9 cellular contexts compared by ENCODE assay signal in genomic region chr19:1849132-1849474, GRCh38. TPM values are rescaled to one million over a fixed set of nuclear protein-coding genes. Genes with fewer than 3 reads are reported as not detected.
DNase-seq lines count a peak whose midpoint lies in the region; ATAC-seq, FAIRE-seq and TF ChIP-seq lines count a peak whose summit lies in the region.
"Had no signal": no experiment of that assay in that cellular context is flagged by ENCODE, and none has a peak within 500 bp of the region (broad histone marks: within the 10 kb centered on the region; RNA-seq: fewer than 3 reads in every experiment).

No MANE protein-coding gene starts in this region.

- BruUV-seq in A673 (replicated peaks; lab: Mats Ljungman, UMichigan): no TSS peak

- DNase-seq in GM19239 (ENCODE audit: insufficient read length, low spot score): no peak
- no peak for DNase-seq in Peyer's patch
- no peak for DNase-seq in effector memory CD4-positive, alpha-beta T cell
- DNase-seq in gastrocnemius medialis: no peak
- DNase-seq in A673 (ENCODE audit: low spot score): no peak
- no peak for DNase-seq in NCI-H1092 treated with DMSO at 0.1 percent for 48 hours (lab: John Stamatoyannopoulos, UW)

- FAIRE-seq in GM19239 (lab: Jason Lieb, UNC): peak; percentile 11

- H3K4me1 ChIP-seq in Peyer's patch: peaks cover 5 to 71% (median 41%) of the 10 kb centered on the region in 4 donors
- peaks cover 58% of the 10 kb centered on the region for H3K4me1 ChIP-seq in effector memory CD4-positive, alpha-beta T cell (ENCODE audit: control insufficient read depth, insufficient read depth, low read length, poor library complexity, severe bottlenecking)
- H3K4me1 ChIP-seq in gastrocnemius medialis: peaks cover 34 to 36% of the 10 kb centered on the region in 2 donors
- H3K4me1 ChIP-seq in A673 (ENCODE audit: insufficient read depth, low read length, poor library complexity, severe bottlenecking): peaks cover 42% of the 10 kb centered on the region

- H3K36me3 ChIP-seq in Peyer's patch (no peaks in the 10 kb centered on the region), gastrocnemius medialis (no peaks in the 10 kb centered on the region), A673 (ENCODE audit: insufficient read depth, low read length, poor library complexity, severe bottlenecking) (peaks cover 4% of the 10 kb centered on the region)
- peaks cover 15% of the 10 kb centered on the region for H3K36me3 ChIP-seq in effector memory CD4-positive, alpha-beta T cell (ENCODE audit: control insufficient read depth, insufficient read depth, low read length)

- intact Hi-C loops in gastrocnemius medialis (cut with DNase I; ENCODE audit: low total_unique reads): no loop called here
- intact Hi-C loops in A673 (cut with micrococcal nuclease; ENCODE audit: unreplicated experiment): loop anchor here (5.0 kb wide), 1 partner anchor 177 kb away; no protein-coding TSS in a partner anchor

- TF ChIP-seq CTCF in Peyer's patch (IDR thresholded peaks at IDR 0.05) (no peak), gastrocnemius medialis (IDR thresholded peaks at IDR 0.05 in 4 of 5, conservative IDR thresholded peaks at IDR 0.05 in 1 of 5) (no peak), A673 (conservative IDR thresholded peaks at IDR 0.05; ENCODE audit: low read depth, low read length) (no peak)

- TF ChIP-seq POLR2A in Peyer's patch (IDR thresholded peaks at IDR 0.05): no peak
- no peak for TF ChIP-seq POLR2A in gastrocnemius medialis (IDR thresholded peaks at IDR 0.05)

- peak overlapping the region in 3 of 4 donors; percentile 97 to 100 (median 99) for H3K27ac ChIP-seq in Peyer's patch
- H3K27ac ChIP-seq in effector memory CD4-positive, alpha-beta T cell (ENCODE audit: insufficient read depth, low read length, poor library complexity, severe bottlenecking): peak overlapping the region; percentile 98
- peak overlapping the region; percentile 92 to 100 (median 98) for H3K27ac ChIP-seq in gastrocnemius medialis
- H3K27ac ChIP-seq in A673 (ENCODE audit: low read depth, low read length, poor library complexity, severe bottlenecking): no peak overlapping the region

- H3K4me3 ChIP-seq in Peyer's patch (no peak overlapping the region), gastrocnemius medialis (no peak overlapping the region), A673 (ENCODE audit: low read depth, low read length, poor library complexity, severe bottlenecking) (no peak overlapping the region)
- H3K4me3 ChIP-seq in effector memory CD4-positive, alpha-beta T cell (ENCODE audit: insufficient read depth, low read depth, low read length, poor library complexity, severe bottlenecking): no peak overlapping the region

- in situ Hi-C loops in gastrocnemius medialis (cut with MboI; ENCODE audit: low sequenced_read_pairs in 4 of 4): no loop called here

- H3K27me3 ChIP-seq in Peyer's patch (no peaks in the 10 kb centered on the region), gastrocnemius medialis (peaks cover 0 to 3% (median 0%) of the 10 kb centered on the region in 3 donors), A673 (replicated peaks; ENCODE audit: insufficient read depth, low read depth, low read length, poor library complexity) (no peaks in the 10 kb centered on the region)
- H3K27me3 ChIP-seq in effector memory CD4-positive, alpha-beta T cell (replicated peaks; ENCODE audit: control insufficient read depth, insufficient read depth, low read length, poor library complexity, severe bottlenecking): no peaks in the 10 kb centered on the region
- H3K27me3 ChIP-seq: testis had no signal

- CTCF ChIA-PET in A673 (lab: Charles Lee): no interaction called here

- H3K9me3 ChIP-seq in Peyer's patch (no peaks in the 10 kb centered on the region), gastrocnemius medialis (no peaks in the 10 kb centered on the region), A673 (ENCODE audit: low read depth, low read length, poor library complexity, severe bottlenecking) (no peaks in the 10 kb centered on the region)
- no peaks in the 10 kb centered on the region for H3K9me3 ChIP-seq in effector memory CD4-positive, alpha-beta T cell (ENCODE audit: control insufficient read depth, low read length)
- H3K9me3 ChIP-seq: testis had no signal

- ATAC-seq in gastrocnemius medialis (no peak), GM18907 (IDR thresholded peaks at IDR 0.05; ENCODE audit: unreplicated experiment) (no peak), HG03520 (IDR thresholded peaks at IDR 0.05; ENCODE audit: unreplicated experiment) (no peak)

- POLR2A ChIA-PET in A673 (lab: Charles Lee; ENCODE audit: low non-redundant PET): no interaction called here

RNA-seq across cellular contexts. Expression of gene REXO1, which starts 0.8 kb away (rescaled TPM):
- total RNA-seq in Peyer's patch (100 to 1,000 TPM in 1 of 4 donors, 10 to 100 TPM in 3; 47.0 to 101 (median 57.2) TPM), gastrocnemius medialis (10 to 100 TPM; 10.8 to 28.5 (median 20.5) TPM), A673 (2021) (50.6 and 53.0 TPM in 2 replicates)

RNA-seq across cellular contexts. Expression of gene KLF16, which starts 14.3 kb away (rescaled TPM):
- total RNA-seq in Peyer's patch: 10 to 100 TPM; 10.3 to 18.2 (median 14.8) TPM
- 1 to 10 TPM in 3 of 4 donors, under 1 TPM in 1; 0.58 to 4.0 (median 1.4) TPM for total RNA-seq in gastrocnemius medialis
- total RNA-seq in A673 (2021): 46.8 and 49.1 TPM in 2 replicates

RNA-seq across cellular contexts. Expression of gene ABHD17A, which starts 36.2 kb away (rescaled TPM):
- total RNA-seq in Peyer's patch (10 to 100 TPM; 52.0 to 95.9 (median 68.4) TPM), gastrocnemius medialis (10 to 100 TPM; 49.4 to 87.7 (median 70.8) TPM), A673 (2021) (56.9 and 60.0 TPM in 2 replicates)

RNA-seq across cellular contexts. Expression of gene ATP8B3, which starts 37.0 kb away (rescaled TPM):
- total RNA-seq in Peyer's patch (1 to 10 TPM in 1 of 4 donors, under 1 TPM in 2, not detected in 1; 0.35 to 4.5 (median 0.94) TPM), gastrocnemius medialis (under 1 TPM in 2 of 4 donors, not detected in 2; 0.09 to 0.24 TPM), A673 (2021) (8.7 and 10.7 TPM in 2 replicates)

RNA-seq across cellular contexts. Expression of gene ADAT3, which starts 56.1 kb away (rescaled TPM):
- total RNA-seq in Peyer's patch: 10 to 100 TPM; 18.2 to 33.3 (median 23.8) TPM
- 1 to 10 TPM; 2.1 to 3.6 (median 3.1) TPM for total RNA-seq in gastrocnemius medialis
- 14.1 and 18.0 TPM in 2 replicates for total RNA-seq in A673 (2021)
